16 cellular contexts compared by ENCODE assay signal in the genomic region with DNA sequence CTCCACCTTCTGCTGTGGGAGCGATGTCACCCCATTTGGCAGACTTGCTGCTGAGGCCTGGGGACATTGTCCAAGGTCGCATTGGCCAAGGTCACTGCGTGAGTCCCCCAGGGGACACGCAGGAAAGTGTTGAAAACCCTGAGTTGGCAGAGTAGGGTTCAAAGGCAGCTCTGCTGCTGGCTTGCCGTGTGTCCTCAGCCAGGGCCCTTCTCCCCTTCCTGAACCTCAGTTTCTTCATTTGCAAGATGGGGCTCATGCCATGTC. TPM values are rescaled to one million over a fixed set of nuclear protein-coding genes. Genes with fewer than 3 reads are reported as not detected.
DNase-seq lines count a peak whose midpoint lies in the region; TF ChIP-seq lines count a peak whose summit lies in the region.
"Had no signal": no experiment of that assay in that cellular context is flagged by ENCODE, and none has a peak within 500 bp of the region (broad histone marks: within the 10 kb centered on the region; RNA-seq: fewer than 3 reads in every experiment).

No MANE protein-coding gene starts in this region.

- WGBS in liver = 52% methylated on average over 5 of the region's 5 CpGs
- 72% methylated on average over 5 of the region's 5 CpGs; no CpG with 5 or more reads in 1 of the 2 donors for WGBS in testis, 2 donors

- intact Hi-C loops in testis (cut with DNase I; ENCODE audit: low total_unique reads) = no loop called here

- H3K27me3 ChIP-seq in adipocyte (replicated peaks; ENCODE audit: control insufficient read depth, insufficient read depth, low read length) (no peaks in the 10 kb centered on the region), liver (ENCODE audit: control insufficient read depth in 4 of 4, insufficient read depth in 4 of 4, low read length in 3 of 4) (no peaks in the 10 kb centered on the region), testis (no peaks in the 10 kb centered on the region), brain microvascular endothelial cell (replicated peaks) (peaks cover 6% of the 10 kb centered on the region), MM.1S (replicated peaks; ENCODE audit: insufficient read depth, low read length) (peaks cover 71% of the 10 kb centered on the region)
- H3K27me3 ChIP-seq: BLaER1 had no signal

- peak overlapping the region; percentile 18 for H3K9ac ChIP-seq in adipocyte (ENCODE audit: low read length)
- no peak overlapping the region for H3K9ac ChIP-seq in liver (ENCODE audit: low read depth in 1 of 2, low read length in 2 of 2)
- no peak overlapping the region for H3K9ac ChIP-seq in MM.1S (ENCODE audit: low read length)
- H3K9ac ChIP-seq: BLaER1 had no signal

- in situ Hi-C loops in brain microvascular endothelial cell (cut with HindIII; ENCODE audit: low pct_ligation_motif_present, low sequenced_read_pairs) = no loop called here

- H3F3A ChIP-seq in MM.1S (ENCODE audit: insufficient read depth, low read length) = no peaks in the 10 kb centered on the region

- H3K79me2 ChIP-seq in MM.1S (ENCODE audit: low read length) = no peaks in the 10 kb centered on the region

- H3K4me2 ChIP-seq in MM.1S (ENCODE audit: low read depth, low read length) = no peak overlapping the region
- H3K4me2 ChIP-seq: BLaER1 had no signal

- DNase-seq in adipocyte (ENCODE audit: low read depth) (no peak), testis (no peak), iPS-NIHi11 (ENCODE audit: low spot score) (no peak), brain microvascular endothelial cell (no peak), MM.1S (no peak)
- DNase-seq: 8988T; CD8-positive, alpha-beta T cell; DMS 273 treated with DMSO at 0.1 percent for 48 hours; DMS53; DND-41; EL; H9 had no signal

- no peaks in the 10 kb centered on the region for H3K9me2 ChIP-seq in MM.1S (replicated peaks; ENCODE audit: insufficient read depth, low read length)

- no peak overlapping the region for H2AFZ ChIP-seq in MM.1S (ENCODE audit: low read length)

- H4K20me1 ChIP-seq in MM.1S (ENCODE audit: insufficient read depth, low read length) = no peaks in the 10 kb centered on the region

- H3K27ac ChIP-seq in C4-2B = peak overlapping the region; percentile 53
- H3K27ac ChIP-seq in liver (ENCODE audit: low read depth in 1 of 2, low read length in 2 of 2) = peak overlapping the region; percentile 65 to 83
- H3K27ac ChIP-seq in testis = peak overlapping the region; percentile 26 to 59
- H3K27ac ChIP-seq in brain microvascular endothelial cell = no peak overlapping the region
- no peak overlapping the region for H3K27ac ChIP-seq in MM.1S (ENCODE audit: low read length)
- H3K27ac ChIP-seq: BLaER1 had no signal

- H3K4me1 ChIP-seq in adipocyte (ENCODE audit: control insufficient read depth, insufficient read depth, low read length) (peaks cover 2% of the 10 kb centered on the region), liver (ENCODE audit: control insufficient read depth in 4 of 4, insufficient read depth in 4 of 4, low read length in 3 of 4) (peaks cover 7 to 57% (median 25%) of the 10 kb centered on the region in 4 donors), testis (peaks cover 5% of the 10 kb centered on the region), MM.1S (ENCODE audit: low read length) (no peaks in the 10 kb centered on the region)
- H3K4me1 ChIP-seq: BLaER1 had no signal

- peaks cover 94% of the 10 kb centered on the region for H3K36me3 ChIP-seq in adipocyte (ENCODE audit: control insufficient read depth, insufficient read depth, low read length, severe bottlenecking)
- peaks cover 2 to 40% (median 22%) of the 10 kb centered on the region in 4 donors for H3K36me3 ChIP-seq in liver (ENCODE audit: control insufficient read depth in 4 of 4, insufficient read depth in 3 of 4, low read depth in 1 of 4, low read length in 3 of 4)
- no peaks in the 10 kb centered on the region for H3K36me3 ChIP-seq in testis (ENCODE audit: low read depth, missing control alignments)
- H3K36me3 ChIP-seq in brain microvascular endothelial cell (replicated peaks) = no peaks in the 10 kb centered on the region
- H3K36me3 ChIP-seq in MM.1S (replicated peaks; ENCODE audit: insufficient read depth, low read length) = no peaks in the 10 kb centered on the region

- H3K9me3 ChIP-seq in adipocyte (ENCODE audit: control insufficient read depth, low read length) (no peaks in the 10 kb centered on the region), liver (ENCODE audit: control insufficient read depth in 4 of 4, low read length in 3 of 4) (no peaks in the 10 kb centered on the region), testis (no peaks in the 10 kb centered on the region), MM.1S (replicated peaks; ENCODE audit: insufficient read depth, low read length) (no peaks in the 10 kb centered on the region)
- H3K9me3 ChIP-seq: BLaER1 had no signal

- H3K4me3 ChIP-seq in adipocyte (ENCODE audit: low read length) (no peak overlapping the region), liver (ENCODE audit: low read depth in 1 of 3, low read length in 3 of 3) (no peak overlapping the region), testis (no peak overlapping the region), brain microvascular endothelial cell (ENCODE audit: low read depth, low read length) (no peak overlapping the region), MM.1S (ENCODE audit: low read length) (no peak overlapping the region)
- H3K4me3 ChIP-seq: BLaER1, GM12878 had no signal

- TF ChIP-seq POLR2A in testis (IDR thresholded peaks at IDR 0.05) = no peak

- TF ChIP-seq RAD21 in liver (IDR thresholded peaks at IDR 0.05) = no peak

- TF ChIP-seq CTCF in C4-2B (conservative IDR thresholded peaks at IDR 0.05) (no peak), liver (IDR thresholded peaks at IDR 0.05; ENCODE audit: low read depth, low read length, missing input control) (no peak), testis (IDR thresholded peaks at IDR 0.05) (no peak), brain microvascular endothelial cell (IDR thresholded peaks at IDR 0.05; ENCODE audit: low read depth, low read length, missing control alignments) (no peak), MM.1S (IDR thresholded peaks at IDR 0.05; ENCODE audit: low read length) (no peak)

TF ChIP-seq in liver, 16 proteins besides CTCF, POLR2A, EP300 and RAD21:
- TF ChIP-seq JUND (IDR thresholded peaks at IDR 0.05) = no peak
- no peak for TF ChIP-seq YY1 (IDR thresholded peaks at IDR 0.05)
- peak in 1 of 2 donors; percentile 60 for TF ChIP-seq HNF4A (conservative IDR thresholded peaks at IDR 0.05)
- TF ChIP-seq, protein P1, sequence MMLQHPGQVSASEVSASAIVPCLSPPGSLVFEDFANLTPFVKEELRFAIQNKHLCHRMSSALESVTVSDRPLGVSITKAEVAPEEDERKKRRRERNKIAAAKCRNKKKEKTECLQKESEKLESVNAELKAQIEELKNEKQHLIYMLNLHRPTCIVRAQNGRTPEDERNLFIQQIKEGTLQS (IDR thresholded peaks at IDR 0.05) = no peak
- TF ChIP-seq EGR1 (IDR thresholded peaks at IDR 0.05; ENCODE audit: low read depth in 2 of 2) = no peak
- no peak for TF ChIP-seq GABPA (IDR thresholded peaks at IDR 0.05 in 1 of 2, conservative IDR thresholded peaks at IDR 0.05 in 1 of 2)
- TF ChIP-seq, protein P2, sequence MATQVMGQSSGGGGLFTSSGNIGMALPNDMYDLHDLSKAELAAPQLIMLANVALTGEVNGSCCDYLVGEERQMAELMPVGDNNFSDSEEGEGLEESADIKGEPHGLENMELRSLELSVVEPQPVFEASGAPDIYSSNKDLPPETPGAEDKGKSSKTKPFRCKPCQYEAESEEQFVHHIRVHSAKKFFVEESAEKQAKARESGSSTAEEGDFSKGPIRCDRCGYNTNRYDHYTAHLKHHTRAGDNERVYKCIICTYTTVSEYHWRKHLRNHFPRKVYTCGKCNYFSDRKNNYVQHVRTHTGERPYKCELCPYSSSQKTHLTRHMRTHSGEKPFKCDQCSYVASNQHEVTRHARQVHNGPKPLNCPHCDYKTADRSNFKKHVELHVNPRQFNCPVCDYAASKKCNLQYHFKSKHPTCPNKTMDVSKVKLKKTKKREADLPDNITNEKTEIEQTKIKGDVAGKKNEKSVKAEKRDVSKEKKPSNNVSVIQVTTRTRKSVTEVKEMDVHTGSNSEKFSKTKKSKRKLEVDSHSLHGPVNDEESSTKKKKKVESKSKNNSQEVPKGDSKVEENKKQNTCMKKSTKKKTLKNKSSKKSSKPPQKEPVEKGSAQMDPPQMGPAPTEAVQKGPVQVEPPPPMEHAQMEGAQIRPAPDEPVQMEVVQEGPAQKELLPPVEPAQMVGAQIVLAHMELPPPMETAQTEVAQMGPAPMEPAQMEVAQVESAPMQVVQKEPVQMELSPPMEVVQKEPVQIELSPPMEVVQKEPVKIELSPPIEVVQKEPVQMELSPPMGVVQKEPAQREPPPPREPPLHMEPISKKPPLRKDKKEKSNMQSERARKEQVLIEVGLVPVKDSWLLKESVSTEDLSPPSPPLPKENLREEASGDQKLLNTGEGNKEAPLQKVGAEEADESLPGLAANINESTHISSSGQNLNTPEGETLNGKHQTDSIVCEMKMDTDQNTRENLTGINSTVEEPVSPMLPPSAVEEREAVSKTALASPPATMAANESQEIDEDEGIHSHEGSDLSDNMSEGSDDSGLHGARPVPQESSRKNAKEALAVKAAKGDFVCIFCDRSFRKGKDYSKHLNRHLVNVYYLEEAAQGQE (IDR thresholded peaks at IDR 0.05) = no peak
- peak; percentile 29 for TF ChIP-seq HNF4G (IDR thresholded peaks at IDR 0.05)
- TF ChIP-seq, protein P3, sequence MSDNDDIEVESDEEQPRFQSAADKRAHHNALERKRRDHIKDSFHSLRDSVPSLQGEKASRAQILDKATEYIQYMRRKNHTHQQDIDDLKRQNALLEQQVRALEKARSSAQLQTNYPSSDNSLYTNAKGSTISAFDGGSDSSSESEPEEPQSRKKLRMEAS (IDR thresholded peaks at IDR 0.05) = no peak
- TF ChIP-seq FOXA1 (IDR thresholded peaks at IDR 0.05) = no peak
- TF ChIP-seq NR2F2 (IDR thresholded peaks at IDR 0.05) = no peak
- TF ChIP-seq RXRA (IDR thresholded peaks at IDR 0.05) = peak in 1 of 2 donors; percentile 11
- TF ChIP-seq TAF1 (conservative IDR thresholded peaks at IDR 0.05) = no peak

RNA-seq across cellular contexts. Expression of a gene that starts 14.0 kb away (rescaled TPM):
- total RNA-seq in liver (100 to 1,000 TPM; 396 to 711 TPM), testis (100 to 1,000 TPM in 1 of 2 donors, 10 to 100 TPM in 1; 68.5 to 153 TPM)
- polyA plus RNA-seq in liver (100 to 1,000 TPM; 425 to 641 TPM), testis (ENCODE audit: insufficient read depth, low read depth, low replicate concordance) (90.2 TPM)
- total RNA-seq: CD8-positive, alpha-beta T cell had no signal

Comparison
In these comparisons a context has a peak if more than half of its experiments do, and no peak if none do; other contexts are left out.
1. H3K27ac ChIP-seq: peak in C4-2B (single experiment), liver (2 of 2) and testis (2 of 2); none in brain microvascular endothelial cell (single experiment) and MM.1S (single experiment).